In genomic region chr11:129950319-129951034, GRCh38 we compare ENCODE assay signal across 8 cellular contexts. TPM values are rescaled to one million over a fixed set of nuclear protein-coding genes. Genes with fewer than 3 reads are reported as not detected.
DNase-seq lines count a peak whose midpoint lies in the region; ATAC-seq and TF ChIP-seq lines count a peak whose summit lies in the region.

No MANE protein-coding gene starts in this region.

- H3K9me3 ChIP-seq in adrenal gland (replicated peaks in 1 of 3) (no peaks in the 10 kb centered on the region), right cardiac atrium (ENCODE audit: control insufficient read depth, low read length) (no peaks in the 10 kb centered on the region), spleen (no peaks in the 10 kb centered on the region)

- peak; percentile 74 to 76 for ATAC-seq in right cardiac atrium
- ATAC-seq in HG02885 (IDR thresholded peaks at IDR 0.05; ENCODE audit: poor library complexity, unreplicated experiment): no peak
- ATAC-seq in GM18909 (IDR thresholded peaks at IDR 0.05; ENCODE audit: poor library complexity, unreplicated experiment): no peak

- WGBS in adrenal gland, 4 donors: 37 to 42% (median 40%) methylated on average over 12 of the region's 12 CpGs
- 36% methylated on average over 12 of the region's 12 CpGs for WGBS in right cardiac atrium
- WGBS in spleen, 5 donors: 18 to 40% (median 23%) methylated on average over 12 of the region's 12 CpGs

- no peaks in the 10 kb centered on the region for H3K36me3 ChIP-seq in adrenal gland (replicated peaks in 1 of 2)
- H3K36me3 ChIP-seq in spleen: peaks cover 0 to 35% (median 16%) of the 10 kb centered on the region in 6 donors

- DNase-seq in Kasumi-1 (lab: John Stamatoyannopoulos, UW): peak; percentile 96 to 97
- peak; percentile 69 to 89 (median 78) for DNase-seq in adrenal gland
- peak; percentile 54 to 78 (median 64) for DNase-seq in right cardiac atrium
- DNase-seq in spleen: no peak
- DNase-seq in NCI-H1105 (lab: John Stamatoyannopoulos, UW): no peak
- DNase-seq in NCI-H2081 (lab: John Stamatoyannopoulos, UW): no peak

- TF ChIP-seq POLR2A in adrenal gland (IDR thresholded peaks at IDR 0.05) (no peak), spleen (IDR thresholded peaks at IDR 0.05) (no peak)

- peaks cover 0 to 7% of the 10 kb centered on the region in 2 donors for H3K4me1 ChIP-seq in adrenal gland (replicated peaks in 1 of 2)
- peaks cover 3% of the 10 kb centered on the region for H3K4me1 ChIP-seq in right cardiac atrium (ENCODE audit: control insufficient read depth, insufficient read depth, low read length)
- H3K4me1 ChIP-seq in spleen: peaks cover 0 to 25% (median 13%) of the 10 kb centered on the region in 6 donors

- H3K27ac ChIP-seq in adrenal gland (peak overlapping the region in 3 of 5 donors; percentile 34 to 75 (median 65)), right cardiac atrium (ENCODE audit: low read length) (no peak overlapping the region), spleen (peak overlapping the region in 7 of 8 donors; percentile 25 to 84 (median 77))

- intact Hi-C loops in adrenal gland (cut with DNase I): no loop called here
- intact Hi-C loops in right cardiac atrium (cut with DNase I): no loop called here
- intact Hi-C loops in spleen (cut with DNase I; ENCODE audit: low total_unique reads): no loop called here

- H3K4me3 ChIP-seq in adrenal gland (no peak overlapping the region), right cardiac atrium (ENCODE audit: low read length) (no peak overlapping the region), spleen (no peak overlapping the region)

- H3K27me3 ChIP-seq in adrenal gland (no peaks in the 10 kb centered on the region), right cardiac atrium (ENCODE audit: control insufficient read depth, insufficient read depth) (no peaks in the 10 kb centered on the region), spleen (replicated peaks in 1 of 7) (no peaks in the 10 kb centered on the region)

- TF ChIP-seq CTCF in adrenal gland (IDR thresholded peaks at IDR 0.05) (no peak), spleen (IDR thresholded peaks at IDR 0.05 in 8 of 11, conservative IDR thresholded peaks at IDR 0.05 in 3 of 11) (no peak)

RNA-seq across cellular contexts. Expression of gene PRDM10, which starts 52.2 kb away (rescaled TPM):
- total RNA-seq in adrenal gland (10 to 100 TPM in 1 of 8 donors, 1 to 10 TPM in 7; 4.6 to 10.1 (median 7.8) TPM), right cardiac atrium (1 to 10 TPM; 4.9 to 7.2 (median 6.3) TPM), spleen (10 to 100 TPM in 6 of 7 donors, 1 to 10 TPM in 1; 9.0 to 16.2 (median 12.4) TPM)
- polyA plus RNA-seq in adrenal gland (1 to 10 TPM; 2.3 to 4.0 (median 3.8) TPM), right cardiac atrium (1.6 TPM), spleen (1 to 10 TPM; 1.6 to 2.7 (median 2.5) TPM)

RNA-seq across cellular contexts. Expression of gene NFRKB, which starts 55.1 kb away (rescaled TPM):
- total RNA-seq in adrenal gland (10 to 100 TPM; 12.2 to 30.2 (median 21.7) TPM), right cardiac atrium (10 to 100 TPM in 2 of 4 donors, 1 to 10 TPM in 2; 9.1 to 11.7 (median 10.3) TPM), spleen (10 to 100 TPM; 25.8 to 53.2 (median 28.6) TPM)
- polyA plus RNA-seq in adrenal gland (10 to 100 TPM in 2 of 3 donors, 1 to 10 TPM in 1; 8.7 to 15.1 (median 11.1) TPM), right cardiac atrium (4.2 TPM), spleen (1 to 10 TPM; 5.3 to 9.5 (median 7.4) TPM)

Comparison
In these comparisons a context has a peak if more than half of its experiments do, and no peak if none do; other contexts are left out.
1. DNase-seq: peak in Kasumi-1 (2 of 2), adrenal gland (7 of 7) and right cardiac atrium (3 of 3); none in spleen (single experiment), NCI-H1105 (single experiment) and NCI-H2081 (0 of 2).
2. ATAC-seq: peak in right cardiac atrium (2 of 2); none in HG02885 (single experiment) and GM18909 (single experiment).